ENCODE assay signal across 22 cellular contexts in genomic region chr1:15737324-15738319, GRCh38. TPM values are rescaled to one million over a fixed set of nuclear protein-coding genes. Genes with fewer than 3 reads are reported as not detected.
DNase-seq lines count a peak whose midpoint lies in the region; ATAC-seq, FAIRE-seq and TF ChIP-seq lines count a peak whose summit lies in the region.
"Had no signal": no experiment of that assay in that cellular context is flagged by ENCODE, and none has a peak within 500 bp of the region (broad histone marks: within the 10 kb centered on the region; RNA-seq: fewer than 3 reads in every experiment).

No MANE protein-coding gene starts in this region.

- H3K27ac ChIP-seq in esophagus squamous epithelium (peak overlapping the region; percentile 5 to 75 (median 54)), pancreas (peak overlapping the region; percentile 79 to 97 (median 84))

- FAIRE-seq in pancreas (lab: Jason Lieb, UNC): no peak
- FAIRE-seq: endothelial cell of umbilical vein, small intestine, urothelium cell line had no signal

- intact Hi-C loops in esophagus squamous epithelium (cut with DNase I) (no loop called here), pancreas (cut with DNase I) (loop anchor here in 1 of 3 donors (10.0 kb wide), 1 partner anchor 143 kb away; no protein-coding TSS in a partner anchor)

- H3K4me3 Mint-ChIP-seq in stimulated activated naive CD8-positive, alpha-beta T cell treated with anti-CD3 and anti-CD28 coated beads, Interleukin-15, amount 100 ng/mL, for 72 hours: no peak overlapping the region
- H3K4me3 Mint-ChIP-seq: T-helper 1 cell treated with Interleukin-12 subunit alpha and Interleukin-12 subunit beta and Interleukin-4 antibody, amounts not matched to agents 30 μg/mL and 1 μg/mL, for 36 hours had no signal

- WGBS in esophagus squamous epithelium, 2 donors: 46 to 57% methylated on average over 6 to 9 of the region's 20 CpGs
- 50 to 54% methylated on average over 20 of the region's 20 CpGs for WGBS in pancreas, 2 donors

- no peaks in the 10 kb centered on the region for H3K9me3 Mint-ChIP-seq in stimulated activated naive CD8-positive, alpha-beta T cell treated with anti-CD3 and anti-CD28 coated beads, Interleukin-15, amount 100 ng/mL, for 72 hours
- H3K9me3 Mint-ChIP-seq: T-helper 1 cell treated with Interleukin-12 subunit alpha and Interleukin-12 subunit beta and Interleukin-4 antibody, amounts not matched to agents 30 μg/mL and 1 μg/mL, for 36 hours had no signal

- H3K27ac Mint-ChIP-seq in stimulated activated naive CD8-positive, alpha-beta T cell treated with anti-CD3 and anti-CD28 coated beads, Interleukin-15, amount 100 ng/mL, for 72 hours: peak overlapping the region; percentile 46 to 76
- H3K27ac Mint-ChIP-seq: T-helper 1 cell treated with Interleukin-12 subunit alpha and Interleukin-12 subunit beta and Interleukin-4 antibody, amounts not matched to agents 30 μg/mL and 1 μg/mL, for 36 hours had no signal

- H3K27me3 ChIP-seq in esophagus squamous epithelium (no peaks in the 10 kb centered on the region), pancreas (no peaks in the 10 kb centered on the region)
- H3K27me3 ChIP-seq: gastroesophageal sphincter had no signal

- ATAC-seq in stimulated activated naive CD8-positive, alpha-beta T cell treated with anti-CD3 and anti-CD28 coated beads, Interleukin-15, amount 100 ng/mL, for 72 hours: no peak
- no peak for ATAC-seq in stimulated activated naive CD8-positive, alpha-beta T cell treated with anti-CD3 and anti-CD28 coated beads, Interleukin-15, Interleukin-2, amounts not matched to agents 100 U/mL and 50 U/mL, for 24 hours
- no peak for ATAC-seq in pancreas
- ATAC-seq in activated CD4-positive, CD25-positive, alpha-beta regulatory T cell treated with anti-CD3 and anti-CD28 coated beads, Interleukin-2, amount 50 U/mL, for 24 hours: no peak
- ATAC-seq in GM21528 (IDR thresholded peaks at IDR 0.05; ENCODE audit: low FRiP score, unreplicated experiment): no peak
- ATAC-seq: gastroesophageal sphincter had no signal

- TF ChIP-seq CTCF in esophagus squamous epithelium (IDR thresholded peaks at IDR 0.05) (no peak), pancreas (IDR thresholded peaks at IDR 0.05) (no peak)

- H3K36me3 ChIP-seq in esophagus squamous epithelium: peaks cover 16 to 27% (median 18%) of the 10 kb centered on the region in 3 donors
- H3K36me3 ChIP-seq in pancreas: peaks cover 0 to 8% (median 2%) of the 10 kb centered on the region in 3 donors

- H3K9me3 ChIP-seq in esophagus squamous epithelium (no peaks in the 10 kb centered on the region), pancreas (no peaks in the 10 kb centered on the region)
- H3K9me3 ChIP-seq: gastroesophageal sphincter had no signal

- H3K4me1 ChIP-seq in esophagus squamous epithelium (peaks cover 32 to 75% (median 42%) of the 10 kb centered on the region in 3 donors), pancreas (peaks cover 32 to 37% (median 37%) of the 10 kb centered on the region in 3 donors)

- H3K4me1 Mint-ChIP-seq in stimulated activated naive CD8-positive, alpha-beta T cell treated with anti-CD3 and anti-CD28 coated beads, Interleukin-15, amount 100 ng/mL, for 72 hours: peaks cover 10% of the 10 kb centered on the region

- H3K4me3 ChIP-seq in esophagus squamous epithelium (no peak overlapping the region), pancreas (peak overlapping the region in 1 of 4 donors; percentile 12)
- H3K4me3 ChIP-seq: gastroesophageal sphincter had no signal

- TF ChIP-seq POLR2A in esophagus squamous epithelium (IDR thresholded peaks at IDR 0.05): no peak

- DNase-seq in stimulated activated naive CD8-positive, alpha-beta T cell treated with anti-CD3 and anti-CD28 coated beads, Interleukin-15, amount 100 ng/mL, for 72 hours: no peak
- no peak for DNase-seq in stimulated activated naive CD8-positive, alpha-beta T cell treated with anti-CD3 and anti-CD28 coated beads, Interleukin-15, Interleukin-2, amounts not matched to agents 100 U/mL and 50 U/mL, for 24 hours
- DNase-seq in esophagus squamous epithelium (lab: John Stamatoyannopoulos, UW) (no peak), pancreas (peak in 1 of 6 donors; percentile 35), OCI-M1 (lab: John Stamatoyannopoulos, UW) (no peak), NCI-H774 (lab: John Stamatoyannopoulos, UW) (no peak)
- DNase-seq: activated CD4-positive, CD25-positive, alpha-beta regulatory T cell; activated effector memory CD4-positive, alpha-beta T cell treated with anti-CD3 and anti-CD28 coated beads, Interleukin-2, amount 50 U/mL, for 16 hours; EL; Karpas-422; NCI-H1105; NCI-H748 treated with DMSO at 0.1 percent for 48 hours had no signal

- H3K27me3 Mint-ChIP-seq in stimulated activated naive CD8-positive, alpha-beta T cell treated with anti-CD3 and anti-CD28 coated beads, Interleukin-15, amount 100 ng/mL, for 72 hours: no peaks in the 10 kb centered on the region

RNA-seq across cellular contexts. Expression of gene SLC25A34, which starts 1.6 kb away (rescaled TPM):
- total RNA-seq in esophagus squamous epithelium (1 to 10 TPM in 2 of 4 donors, under 1 TPM in 2; 0.44 to 1.1 (median 0.83) TPM), pancreas (1 to 10 TPM in 5 of 6 donors, under 1 TPM in 1; 0.57 to 1.9 (median 1.8) TPM)
- 1 to 10 TPM; 6.1 to 6.9 TPM for polyA plus RNA-seq in pancreas

RNA-seq across cellular contexts. Expression of gene TMEM82, which starts 4.7 kb away (rescaled TPM):
- total RNA-seq in esophagus squamous epithelium (not detected), pancreas (not detected)
- not detected for polyA plus RNA-seq in pancreas
- total RNA-seq: cerebellum, endothelial cell of umbilical vein, gastroesophageal sphincter, lung microvascular endothelial cell, osteoblast had no signal
- polyA plus RNA-seq: endothelial cell of umbilical vein had no signal

RNA-seq across cellular contexts. Expression of gene FBLIM1, which starts 21.0 kb away (rescaled TPM):
- total RNA-seq in esophagus squamous epithelium: 10 to 100 TPM; 28.2 to 46.0 (median 29.4) TPM
- 10 to 100 TPM; 22.2 to 61.5 (median 29.4) TPM for total RNA-seq in pancreas
- polyA plus RNA-seq in pancreas: 10 to 100 TPM; 20.4 to 36.8 TPM

RNA-seq across cellular contexts. Expression of gene PLEKHM2, which starts 53.5 kb away (rescaled TPM):
- 10 to 100 TPM; 34.6 to 57.9 (median 42.4) TPM for total RNA-seq in esophagus squamous epithelium
- total RNA-seq in pancreas: 10 to 100 TPM; 22.9 to 39.6 (median 29.4) TPM
- polyA plus RNA-seq in pancreas: 10 to 100 TPM; 33.6 to 35.1 TPM
